Comparison of ENCODE assay signal across 15 cellular contexts in the genomic region with DNA sequence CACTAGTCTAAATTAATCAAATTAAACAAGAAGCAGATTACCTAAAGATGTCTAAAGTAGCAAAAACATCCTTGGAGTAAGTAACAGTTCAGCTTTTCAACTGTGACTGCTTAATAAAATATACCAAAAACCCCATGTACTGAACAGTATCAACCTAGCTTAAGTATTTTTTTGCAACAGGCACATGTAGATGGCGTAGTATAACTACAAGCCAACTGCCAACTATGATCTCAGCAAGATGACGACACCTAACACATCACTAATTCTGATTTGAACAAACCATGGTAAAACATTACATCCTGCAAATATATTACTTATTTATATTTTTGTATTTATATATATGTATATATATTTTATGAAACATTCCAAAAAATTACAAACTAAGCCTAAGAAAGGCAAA. TPM values are rescaled to one million over a fixed set of nuclear protein-coding genes. Genes with fewer than 3 reads are reported as not detected.
DNase-seq lines count a peak whose midpoint lies in the region; ATAC-seq and TF ChIP-seq lines count a peak whose summit lies in the region.
"Had no signal": no experiment of that assay in that cellular context is flagged by ENCODE, and none has a peak within 500 bp of the region (broad histone marks: within the 10 kb centered on the region; RNA-seq: fewer than 3 reads in every experiment).

No MANE protein-coding gene starts in this region.

- H3K4me3 ChIP-seq in NB4 (ENCODE audit: low read depth, low read length), result no peak overlapping the region
- H3K4me3 ChIP-seq: body of pancreas, upper lobe of right lung had no signal

- POLR2A ChIA-PET in naive thymus-derived CD8-positive, alpha-beta T cell (lab: Charles Lee), result no interaction called here

- no peak for ATAC-seq in naive thymus-derived CD8-positive, alpha-beta T cell
- no peak for ATAC-seq in GM18870 (IDR thresholded peaks at IDR 0.05; ENCODE audit: unreplicated experiment)
- no peak for ATAC-seq in GM21619 (IDR thresholded peaks at IDR 0.05; ENCODE audit: unreplicated experiment)
- ATAC-seq: body of pancreas, upper lobe of right lung had no signal

- peaks cover 14 to 73% (median 25%) of the 10 kb centered on the region in 3 donors for H3K36me3 Mint-ChIP-seq in naive thymus-derived CD8-positive, alpha-beta T cell

- no peak for TF ChIP-seq POLR2A in NB4 (IDR thresholded peaks at IDR 0.05; ENCODE audit: extremely low read depth, insufficient read length)

- DNase-seq in NCI-H2196 (lab: John Stamatoyannopoulos, UW; ENCODE audit: unreplicated experiment) (peak; percentile 6), NCI-H2196 treated with DMSO at 0.1 percent for 48 hours (lab: John Stamatoyannopoulos, UW; ENCODE audit: unreplicated experiment) (no peak), NB4 (ENCODE audit: low read depth) (peak; percentile 48), dermis microvascular lymphatic vessel endothelial cell (ENCODE audit: low read depth in 2 of 2) (peak; percentile 14 to 20)
- DNase-seq in naive thymus-derived CD8-positive, alpha-beta T cell, result no peak
- no peak for DNase-seq in stimulated activated CD4-positive, alpha-beta T cell treated with anti-CD3 and anti-CD28 coated beads, Interleukin-4, amount 100 ng/mL, for 4 hours
- DNase-seq: activated CD4-positive, alpha-beta T cell treated with anti-CD3 and anti-CD28 coated beads, Interleukin-2, amount 10 ng/mL, durations not matched to agents 24 days and 14 days; body of pancreas; DMS79; GOT3; mesendoderm; upper lobe of right lung had no signal

- peaks cover 0 to 5% (median 0%) of the 10 kb centered on the region in 9 donors for H3K9me3 Mint-ChIP-seq in naive thymus-derived CD8-positive, alpha-beta T cell

- H3K27ac Mint-ChIP-seq in naive thymus-derived CD8-positive, alpha-beta T cell, result peak overlapping the region in 3 of 10 donors; percentile 13 to 77 (median 58)
- H3K27ac Mint-ChIP-seq: activated CD4-positive, alpha-beta T cell treated with anti-CD3 and anti-CD28 coated beads, Interleukin-2, amount 10 ng/mL, durations not matched to agents 24 days and 14 days; T-helper 1 cell treated with Interleukin-12 subunit alpha and Interleukin-12 subunit beta and Interleukin-4 antibody, amounts not matched to agents 30 μg/mL and 1 μg/mL, for 36 hours had no signal

- H3K4me3 Mint-ChIP-seq in naive thymus-derived CD8-positive, alpha-beta T cell, result peak overlapping the region in 8 of 10 donors; percentile 3 to 68 (median 32)
- H3K4me3 Mint-ChIP-seq: activated CD4-positive, alpha-beta T cell treated with anti-CD3 and anti-CD28 coated beads, Interleukin-2, amount 10 ng/mL, durations not matched to agents 24 days and 14 days; T-helper 1 cell treated with Interleukin-12 subunit alpha and Interleukin-12 subunit beta and Interleukin-4 antibody, amounts not matched to agents 30 μg/mL and 1 μg/mL, for 36 hours had no signal

- TF ChIP-seq CTCF in NB4 (IDR thresholded peaks at IDR 0.05; ENCODE audit: low read depth, low read length), result no peak

- no peaks in the 10 kb centered on the region for H3K27me3 Mint-ChIP-seq in naive thymus-derived CD8-positive, alpha-beta T cell
- H3K27me3 Mint-ChIP-seq: activated CD4-positive, alpha-beta T cell treated with anti-CD3 and anti-CD28 coated beads, Interleukin-2, amount 10 ng/mL, durations not matched to agents 24 days and 14 days had no signal

- peaks cover 39 to 87% (median 82%) of the 10 kb centered on the region in 4 donors for H3K4me1 Mint-ChIP-seq in naive thymus-derived CD8-positive, alpha-beta T cell

RNA-seq across cellular contexts. Expression of a gene that starts 24.5 kb away (rescaled TPM):
- 108 and 120 TPM in 2 replicates for total RNA-seq in dermis microvascular lymphatic vessel endothelial cell
- total RNA-seq in naive thymus-derived CD8-positive, alpha-beta T cell, result 100 to 1,000 TPM; 155 to 157 TPM
- polyA plus RNA-seq in naive thymus-derived CD8-positive, alpha-beta T cell, result 10 to 100 TPM; 36.5 to 49.4 (median 38.0) TPM

Comparison
In these comparisons a context has a peak if more than half of its experiments do, and no peak if none do; other contexts are left out.
1. DNase-seq: peak in NCI-H2196 (single experiment), NB4 (single experiment) and dermis microvascular lymphatic vessel endothelial cell (2 of 2); none in NCI-H2196 treated with DMSO at 0.1 percent for 48 hours (single experiment), naive thymus-derived CD8-positive, alpha-beta T cell (0 of 10) and stimulated activated CD4-positive, alpha-beta T cell treated with anti-CD3 and anti-CD28 coated beads, Interleukin-4, amount 100 ng/mL, for 4 hours (0 of 2).